ENCODE assay signal across 9 cellular contexts in the genomic region with DNA sequence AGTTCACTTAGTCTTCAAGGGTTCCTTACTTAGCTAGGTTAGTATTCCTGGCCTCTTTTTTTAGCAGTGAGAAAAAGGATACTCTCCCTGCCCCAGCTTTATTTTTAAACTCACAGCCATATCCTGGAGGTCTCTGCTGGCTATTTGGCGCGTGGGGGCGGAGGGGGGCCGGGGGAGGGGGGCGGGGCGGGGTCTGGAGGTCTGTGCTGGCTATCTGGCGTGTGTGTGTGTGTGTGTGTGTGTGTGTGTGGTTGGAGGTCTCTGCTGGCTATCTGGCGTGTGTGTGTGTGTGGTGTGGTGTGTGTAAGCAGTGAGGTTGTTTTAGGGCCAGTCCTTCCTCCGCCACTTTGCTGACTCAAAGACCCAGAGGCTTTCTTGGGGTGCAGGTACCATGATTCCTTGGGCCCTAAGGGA. TPM values are rescaled to one million over a fixed set of nuclear protein-coding genes. Genes with fewer than 3 reads are reported as not detected.
A peak's percentile ranks its signal among the peaks of the same experiment; 100 is the strongest.
DNase-seq lines count a peak whose midpoint lies in the region; ATAC-seq and TF ChIP-seq lines count a peak whose summit lies in the region.
"Had no signal": no experiment of that assay in that cellular context is flagged by ENCODE, and none has a peak within 500 bp of the region (broad histone marks: within the 10 kb centered on the region; RNA-seq: fewer than 3 reads in every experiment).

No MANE protein-coding gene starts in this region.

- 54% methylated on average over 2 of the region's 9 CpGs; no CpG with 5 or more reads in 1 of the 2 experiments for WGBS in endodermal cell (ENCODE audit: insufficient coverage in 1 of 2, insufficient read length in 1 of 2), 2 experiments

- H3K79me2 ChIP-seq in KMS-11 (ENCODE audit: insufficient read depth, low read depth): no peaks in the 10 kb centered on the region

- peaks cover 17 to 34% (median 24%) of the 10 kb centered on the region in 3 donors for H3K27me3 Mint-ChIP-seq in CD14-positive monocyte (ENCODE audit: low read depth in 3 of 3)
- H3K27me3 Mint-ChIP-seq in endodermal cell (ENCODE audit: insufficient read depth): peaks cover 29% of the 10 kb centered on the region
- H3K27me3 Mint-ChIP-seq in naive thymus-derived CD4-positive, alpha-beta T cell: peaks cover 40 to 62% (median 50%) of the 10 kb centered on the region in 5 donors
- peaks cover 10 to 13% of the 10 kb centered on the region in 2 donors for H3K27me3 Mint-ChIP-seq in effector memory CD8-positive, alpha-beta T cell

- peaks cover 0 to 11% (median 3%) of the 10 kb centered on the region in 7 donors for H3K9me3 Mint-ChIP-seq in CD14-positive monocyte
- H3K9me3 Mint-ChIP-seq in endodermal cell: no peaks in the 10 kb centered on the region
- peaks cover 0 to 8% (median 3%) of the 10 kb centered on the region in 11 donors for H3K9me3 Mint-ChIP-seq in naive thymus-derived CD4-positive, alpha-beta T cell
- H3K9me3 Mint-ChIP-seq in effector memory CD8-positive, alpha-beta T cell: peaks cover 5 to 7% of the 10 kb centered on the region in 2 donors

- H3K4me3 ChIP-seq in KMS-11 (IDR thresholded peaks at IDR 0.05; ENCODE audit: insufficient read depth, low read depth, low read length) (peak overlapping the region; percentile 40), endodermal cell (ENCODE audit: low read length) (peak overlapping the region; percentile 79)
- no peak overlapping the region for H3K4me3 ChIP-seq in naive thymus-derived CD4-positive, alpha-beta T cell (ENCODE audit: low read length)

- ATAC-seq in naive thymus-derived CD4-positive, alpha-beta T cell: no peak
- ATAC-seq in effector memory CD8-positive, alpha-beta T cell (replicated peaks): no peak

- no peaks in the 10 kb centered on the region for H4K20me1 ChIP-seq in KMS-11 (ENCODE audit: insufficient read depth)

- intact Hi-C loops in CD14-positive monocyte (cut with micrococcal nuclease): no loop called here
- intact Hi-C loops in naive thymus-derived CD4-positive, alpha-beta T cell (cut with micrococcal nuclease): no loop called here

- H2AFZ ChIP-seq in KMS-11 (ENCODE audit: low read depth): peak overlapping the region; percentile 89

- peak overlapping the region; percentile 37; the same call in 1 of the 2 replicates for H3K27ac ChIP-seq in KMS-11
- H3K27ac ChIP-seq in endodermal cell (ENCODE audit: low read depth, low read length): no peak overlapping the region
- H3K27ac ChIP-seq in naive thymus-derived CD4-positive, alpha-beta T cell (ENCODE audit: low read depth, low read length): no peak overlapping the region

- DNase-seq in CD14-positive monocyte (ENCODE audit: low spot score): no peak
- DNase-seq in endodermal cell: peak; percentile 78
- DNase-seq in naive thymus-derived CD4-positive, alpha-beta T cell: no peak
- DNase-seq in GOT3 (lab: John Stamatoyannopoulos, UW): no peak
- DNase-seq in A172 (ENCODE audit: low spot score): no peak
- no peak for DNase-seq in effector memory CD8-positive, alpha-beta T cell
- DNase-seq in activated CD4-positive, alpha-beta T cell treated with anti-CD3 and anti-CD28 coated beads for 4 hours: no peak

- POLR2A ChIA-PET in naive thymus-derived CD4-positive, alpha-beta T cell (lab: Charles Lee): no interaction called here

- H3K9ac ChIP-seq in KMS-11 (peak overlapping the region; percentile 70; the same call in 1 of the 2 replicates), endodermal cell (ENCODE audit: extremely low read depth, low read length, poor library complexity, severe bottlenecking) (no peak overlapping the region)

- H3K27me3 ChIP-seq in KMS-11 (ENCODE audit: insufficient read depth, low read depth) (no peaks in the 10 kb centered on the region), endodermal cell (ENCODE audit: control insufficient read depth, insufficient read depth, low read length, poor library complexity, severe bottlenecking) (peaks cover 28% of the 10 kb centered on the region)
- H3K27me3 ChIP-seq in naive thymus-derived CD4-positive, alpha-beta T cell (ENCODE audit: control insufficient read depth in 2 of 2, insufficient read depth in 2 of 2, low read length in 2 of 2): peaks cover 0 to 11% of the 10 kb centered on the region in 2 donors

- H3K4me1 Mint-ChIP-seq in CD14-positive monocyte (peaks cover 5% of the 10 kb centered on the region), endodermal cell (peaks cover 2% of the 10 kb centered on the region)
- peaks cover 0 to 6% (median 0%) of the 10 kb centered on the region in 7 donors for H3K4me1 Mint-ChIP-seq in naive thymus-derived CD4-positive, alpha-beta T cell
- H3K4me1 Mint-ChIP-seq in effector memory CD8-positive, alpha-beta T cell (ENCODE audit: low read depth in 2 of 2): no peaks in the 10 kb centered on the region

- H3K4me2 ChIP-seq in KMS-11: peak overlapping the region; percentile 34; the same call in 1 of the 2 replicates

- H3K4me1 ChIP-seq in KMS-11 (ENCODE audit: low read depth, poor library complexity, severe bottlenecking): no peaks in the 10 kb centered on the region
- H3K4me1 ChIP-seq in endodermal cell (ENCODE audit: control insufficient read depth, insufficient read depth, low read length): no peaks in the 10 kb centered on the region
- no peaks in the 10 kb centered on the region for H3K4me1 ChIP-seq in naive thymus-derived CD4-positive, alpha-beta T cell (ENCODE audit: control insufficient read depth in 2 of 2, insufficient read depth in 2 of 2, low read length in 2 of 2)

- CTCF ChIA-PET in naive thymus-derived CD4-positive, alpha-beta T cell (lab: Charles Lee): no interaction called here

- no peaks in the 10 kb centered on the region for H3K36me3 Mint-ChIP-seq in CD14-positive monocyte
- H3K36me3 Mint-ChIP-seq in endodermal cell (ENCODE audit: low read depth): no peaks in the 10 kb centered on the region
- H3K36me3 Mint-ChIP-seq in naive thymus-derived CD4-positive, alpha-beta T cell: peaks cover 0 to 4% (median 0%) of the 10 kb centered on the region in 5 donors
- H3K36me3 Mint-ChIP-seq in effector memory CD8-positive, alpha-beta T cell (ENCODE audit: insufficient read depth): no peaks in the 10 kb centered on the region

- H3K27ac Mint-ChIP-seq in CD14-positive monocyte (no peak overlapping the region), endodermal cell (peak overlapping the region; percentile 79)
- H3K27ac Mint-ChIP-seq in naive thymus-derived CD4-positive, alpha-beta T cell: no peak overlapping the region
- H3K27ac Mint-ChIP-seq in effector memory CD8-positive, alpha-beta T cell: no peak overlapping the region

- TF ChIP-seq CTCF in CD14-positive monocyte (IDR thresholded peaks at IDR 0.05): no peak
- TF ChIP-seq CTCF in KMS-11 (conservative IDR thresholded peaks at IDR 0.05; ENCODE audit: low read depth, low read length): no peak
- TF ChIP-seq CTCF in endodermal cell (conservative IDR thresholded peaks at IDR 0.05): no peak

- H3K9me3 ChIP-seq in endodermal cell (ENCODE audit: control insufficient read depth, low read length): no peaks in the 10 kb centered on the region
- no peaks in the 10 kb centered on the region for H3K9me3 ChIP-seq in naive thymus-derived CD4-positive, alpha-beta T cell (ENCODE audit: control insufficient read depth in 2 of 3, low read length in 3 of 3)

- H3K4me3 Mint-ChIP-seq in CD14-positive monocyte (peak overlapping the region; percentile 39 to 82), endodermal cell (peak overlapping the region; percentile 70)
- H3K4me3 Mint-ChIP-seq in naive thymus-derived CD4-positive, alpha-beta T cell: peak overlapping the region in 9 of 10 donors; percentile 6 to 78 (median 52)
- no peak overlapping the region for H3K4me3 Mint-ChIP-seq in effector memory CD8-positive, alpha-beta T cell

- H3K36me3 ChIP-seq in KMS-11 (ENCODE audit: insufficient read depth): no peaks in the 10 kb centered on the region
- H3K36me3 ChIP-seq in endodermal cell (ENCODE audit: control insufficient read depth, insufficient read depth, low read length): no peaks in the 10 kb centered on the region
- H3K36me3 ChIP-seq in naive thymus-derived CD4-positive, alpha-beta T cell (ENCODE audit: control insufficient read depth in 2 of 3, insufficient read depth in 3 of 3, low read length in 3 of 3): no peaks in the 10 kb centered on the region

RNA-seq across cellular contexts. Expression of a gene that starts 0.6 kb away (rescaled TPM):
- not detected for polyA plus RNA-seq in CD14-positive monocyte
- total RNA-seq in endodermal cell: 1 to 10 TPM; 3.1 to 4.9 TPM
- 4.2 TPM for polyA plus RNA-seq in endodermal cell (2013, experiment 1 of 2)
- polyA plus RNA-seq in endodermal cell (2013, experiment 2 of 2): 3.8 TPM
- total RNA-seq in naive thymus-derived CD4-positive, alpha-beta T cell: not detected
- polyA plus RNA-seq in naive thymus-derived CD4-positive, alpha-beta T cell: not detected
- total RNA-seq in A172 (2014; rRNA removed; shearing (Covaris generic)): 7.5 and 29.3 TPM in 2 replicates
- total RNA-seq: LHCN-M2 had no signal

Comparison
In these comparisons a context has a peak if more than half of its experiments do, and no peak if none do; other contexts are left out.
1. H3K4me3 Mint-ChIP-seq: peak in CD14-positive monocyte (2 of 2), endodermal cell (single experiment) and naive thymus-derived CD4-positive, alpha-beta T cell (9 of 10); none in effector memory CD8-positive, alpha-beta T cell (0 of 2).